In genomic region chrX:12080265-12080664, GRCh38 we compare ENCODE assay signal across 9 cellular contexts. TPM values are rescaled to one million over a fixed set of nuclear protein-coding genes. Genes with fewer than 3 reads are reported as not detected.
A peak's percentile ranks its signal among the peaks of the same experiment; 100 is the strongest.
DNase-seq lines count a peak whose midpoint lies in the region; ATAC-seq and TF ChIP-seq lines count a peak whose summit lies in the region.
"Had no signal": no experiment of that assay in that cellular context is flagged by ENCODE, and none has a peak within 500 bp of the region (broad histone marks: within the 10 kb centered on the region; RNA-seq: fewer than 3 reads in every experiment).

No MANE protein-coding gene starts in this region.

- no peak overlapping the region for H3K4me3 ChIP-seq in DOHH2 (ENCODE audit: low read length)
- no peak overlapping the region for H3K4me3 ChIP-seq in hepatocyte
- H3K4me3 ChIP-seq in aorta (ENCODE audit: low read length in 2 of 2) = no peak overlapping the region
- H3K4me3 ChIP-seq: SJSA1 had no signal

- no peaks in the 10 kb centered on the region for H3K27me3 ChIP-seq in DOHH2 (ENCODE audit: control insufficient read depth, low read length)
- no peaks in the 10 kb centered on the region for H3K27me3 ChIP-seq in hepatocyte
- peaks cover 0 to 1% of the 10 kb centered on the region in 2 donors for H3K27me3 ChIP-seq in aorta (ENCODE audit: control insufficient read depth in 1 of 2, insufficient read depth in 2 of 2, low read length in 1 of 2)
- H3K27me3 ChIP-seq: SJSA1 had no signal

- H3K36me3 ChIP-seq in DOHH2 (ENCODE audit: control insufficient read depth, low read length) (no peaks in the 10 kb centered on the region), hepatocyte (replicated peaks; ENCODE audit: insufficient read depth, low read depth) (no peaks in the 10 kb centered on the region), aorta (ENCODE audit: control insufficient read depth in 1 of 2, insufficient read depth in 2 of 2, low read length in 1 of 2) (no peaks in the 10 kb centered on the region)
- H3K36me3 ChIP-seq: SJSA1 had no signal

- H3K36me3 Mint-ChIP-seq in activated T-cell treated with anti-CD3 and anti-CD28 coated beads, Interleukin-2, amount 50 U/mL, for 4 hours (ENCODE audit: insufficient read depth) = no peaks in the 10 kb centered on the region

- H3K4me1 ChIP-seq in DOHH2 (ENCODE audit: control insufficient read depth, low read length) = no peaks in the 10 kb centered on the region
- H3K4me1 ChIP-seq in hepatocyte (ENCODE audit: insufficient read depth) = no peaks in the 10 kb centered on the region
- no peaks in the 10 kb centered on the region for H3K4me1 ChIP-seq in aorta (ENCODE audit: control insufficient read depth in 1 of 2, insufficient read depth in 2 of 2, low read length in 2 of 2)
- H3K4me1 ChIP-seq: SJSA1 had no signal

- H3K27me3 Mint-ChIP-seq in activated T-cell treated with anti-CD3 and anti-CD28 coated beads, Interleukin-2, amount 50 U/mL, for 4 hours (ENCODE audit: low read depth) = no peaks in the 10 kb centered on the region

- no peaks in the 10 kb centered on the region for H4K20me1 ChIP-seq in DOHH2 (ENCODE audit: control insufficient read depth, insufficient read depth, low read depth, low read length)
- H4K20me1 ChIP-seq in hepatocyte (ENCODE audit: insufficient read depth, poor library complexity, severe bottlenecking) = no peaks in the 10 kb centered on the region

- intact Hi-C loops in aorta (cut with DNase I) = no loop called here

- no peak overlapping the region for H2AFZ ChIP-seq in hepatocyte

- H3K79me2 ChIP-seq in DOHH2 (ENCODE audit: control insufficient read depth, low read length) = no peaks in the 10 kb centered on the region
- no peaks in the 10 kb centered on the region for H3K79me2 ChIP-seq in hepatocyte

- no peak overlapping the region for H3K4me3 Mint-ChIP-seq in activated T-cell treated with anti-CD3 and anti-CD28 coated beads, Interleukin-2, amount 50 U/mL, for 4 hours

- H3K27ac ChIP-seq in DOHH2 (ENCODE audit: low read depth, low read length) (no peak overlapping the region), hepatocyte (no peak overlapping the region), aorta (ENCODE audit: low read depth in 1 of 2, low read length in 2 of 2) (no peak overlapping the region)
- H3K27ac ChIP-seq: SJSA1 had no signal

- TF ChIP-seq CTCF in DOHH2 (IDR thresholded peaks at IDR 0.05; ENCODE audit: low read depth, low read length, poor library complexity, severe bottlenecking) (peak; percentile 48), hepatocyte (IDR thresholded peaks at IDR 0.05; ENCODE audit: poor library complexity) (peak; percentile 52)

- H3K9me3 ChIP-seq in DOHH2 (ENCODE audit: control insufficient read depth, insufficient read depth, low read length) (no peaks in the 10 kb centered on the region), hepatocyte (ENCODE audit: low read depth) (no peaks in the 10 kb centered on the region), aorta (ENCODE audit: control insufficient read depth, low read length) (no peaks in the 10 kb centered on the region)
- H3K9me3 ChIP-seq: SJSA1 had no signal

- DNase-seq in HS-27A (ENCODE audit: low read depth) = peak; percentile 15
- DNase-seq in RPMI7951 (ENCODE audit: low read depth) = peak; percentile 42
- DNase-seq in hepatocyte (ENCODE audit: low spot score) = peak; percentile 40
- DNase-seq in 8988T = no peak
- no peak for DNase-seq in aorta
- no peak for DNase-seq in activated T-cell treated with anti-CD3 and anti-CD28 coated beads, Interleukin-2, amount 50 U/mL, for 4 hours
- DNase-seq in NK-92 (lab: John Stamatoyannopoulos, UW; ENCODE audit: unreplicated experiment) = no peak

- H3K4me2 ChIP-seq in DOHH2 (ENCODE audit: low read length) = no peak overlapping the region
- no peak overlapping the region for H3K4me2 ChIP-seq in hepatocyte

- H3K9me2 ChIP-seq in DOHH2 (replicated peaks; ENCODE audit: control insufficient read depth, low read length) = no peaks in the 10 kb centered on the region
- H3K9me2 ChIP-seq in hepatocyte (replicated peaks; ENCODE audit: insufficient read depth) = no peaks in the 10 kb centered on the region

- no peak for ATAC-seq in aorta (ENCODE audit: low FRiP score)
- ATAC-seq in activated T-cell treated with anti-CD3 and anti-CD28 coated beads, Interleukin-2, amount 50 U/mL, for 4 hours = no peak

- H3K9me3 Mint-ChIP-seq in activated T-cell treated with anti-CD3 and anti-CD28 coated beads, Interleukin-2, amount 50 U/mL, for 4 hours = peaks cover 3% of the 10 kb centered on the region

- H3F3A ChIP-seq in DOHH2 (ENCODE audit: control insufficient read depth, insufficient read depth) = no peaks in the 10 kb centered on the region

- WGBS in hepatocyte (ENCODE audit: low lambda C conversion rate, missing lambda C conversion rate) = 39% methylated on average over 1 of the region's 1 CpG
- WGBS in aorta, 2 donors = 3% methylated on average over 1 of the region's 1 CpG

- no peaks in the 10 kb centered on the region for H3K4me1 Mint-ChIP-seq in activated T-cell treated with anti-CD3 and anti-CD28 coated beads, Interleukin-2, amount 50 U/mL, for 4 hours (ENCODE audit: low read depth)

RNA-seq across cellular contexts. Expression of gene FRMPD4, which starts 58.0 kb away (rescaled TPM):
- 0.24 and 0.39 TPM in 2 replicates for total RNA-seq in RPMI7951 (2014; rRNA removed; shearing (Covaris generic))
- total RNA-seq in hepatocyte = 0.16 and 0.23 TPM in 2 replicates
- not detected in 2 replicates for polyA plus RNA-seq in hepatocyte
- under 1 TPM in 1 of 2 donors, not detected in 1; 0.18 TPM for total RNA-seq in aorta
- not detected for polyA plus RNA-seq in aorta
- not detected for total RNA-seq in activated T-cell treated with anti-CD3 and anti-CD28 coated beads, Interleukin-2, amount 50 U/mL, for 4 hours

Comparison
In these comparisons a context has a peak if more than half of its experiments do, and no peak if none do; other contexts are left out.
1. DNase-seq: peak in HS-27A (single experiment), RPMI7951 (single experiment) and hepatocyte (single experiment); none in 8988T (single experiment), aorta (0 of 2), activated T-cell treated with anti-CD3 and anti-CD28 coated beads, Interleukin-2, amount 50 U/mL, for 4 hours (single experiment) and NK-92 (single experiment).